12 cellular contexts compared by ENCODE assay signal in genomic region chr1:151831605-151832004, GRCh38. TPM values are rescaled to one million over a fixed set of nuclear protein-coding genes. Genes with fewer than 3 reads are reported as not detected.
DNase-seq lines count a peak whose midpoint lies in the region; ATAC-seq and TF ChIP-seq lines count a peak whose summit lies in the region.
"Had no signal": no experiment of that assay in that cellular context is flagged by ENCODE, and none has a peak within 500 bp of the region (broad histone marks: within the 10 kb centered on the region; RNA-seq: fewer than 3 reads in every experiment).

Gene RORC (minus strand): TSS chr1:151831802. CDS start chr1:151831764, 38 bp downstream.

- intact Hi-C loops in testis (cut with DNase I; ENCODE audit: low total_unique reads): no loop called here

- 58 to 59% methylated on average over 5 of the region's 5 CpGs for WGBS in testis, 2 donors

- no peak for TF ChIP-seq POLR2A in testis (IDR thresholded peaks at IDR 0.05)

- CTCF ChIA-PET in activated CD8-positive, alpha-beta memory T cell treated with anti-CD3 and anti-CD28 coated beads, Interleukin-2, amount 10 ng/mL, durations not matched to agents 7 days and 5 days (lab: Charles Lee): interaction anchor here (0.8 to 1.5 kb wide), 2 partner anchors 20 to 238 kb away, joined by 3 read pairs; no protein-coding TSS in a partner anchor
- CTCF ChIA-PET in activated CD4-positive, alpha-beta memory T cell treated with anti-CD3 and anti-CD28 coated beads, Interleukin-2, amount 10 ng/mL, durations not matched to agents 7 days and 5 days (lab: Charles Lee): interaction anchor here (1.4 kb wide), 1 partner anchor 21 kb away, joined by 4 read pairs; no protein-coding TSS in a partner anchor

- ATAC-seq in activated CD8-positive, alpha-beta memory T cell treated with anti-CD3 and anti-CD28 coated beads, Interleukin-2, amount 10 ng/mL, durations not matched to agents 7 days and 5 days: no peak
- ATAC-seq in HG03354 (IDR thresholded peaks at IDR 0.05; ENCODE audit: poor library complexity, severe bottlenecking, unreplicated experiment): no peak

- DNase-seq in activated CD8-positive, alpha-beta memory T cell treated with anti-CD3 and anti-CD28 coated beads, Interleukin-2, amount 10 ng/mL, durations not matched to agents 7 days and 5 days: no peak
- DNase-seq in activated CD8-positive, alpha-beta memory T cell treated with anti-CD3 and anti-CD28 coated beads, Interleukin-2, amount 50 U/mL, for 48 hours: no peak
- no peak for DNase-seq in activated CD4-positive, alpha-beta memory T cell treated with anti-CD3 and anti-CD28 coated beads, Interleukin-2, amount 10 ng/mL, durations not matched to agents 7 days and 5 days
- DNase-seq in kidney tubule cell (ENCODE audit: low spot score) (peak; percentile 30), testis (peak; percentile 79), OCI-M2 (lab: John Stamatoyannopoulos, UW; ENCODE audit: unreplicated experiment) (no peak), HCEC 1CT (no peak)
- DNase-seq: NCI-H446 treated with DMSO at 0.1 percent for 48 hours, occipital lobe had no signal

- no peaks in the 10 kb centered on the region for H3K9me3 ChIP-seq in testis

- no peak within 1 kb of the TSS for H3K4me3 Mint-ChIP-seq in activated CD8-positive, alpha-beta memory T cell treated with anti-CD3 and anti-CD28 coated beads, Interleukin-2, amount 10 ng/mL, durations not matched to agents 7 days and 5 days
- peak within 1 kb of the TSS; percentile 65 for H3K4me3 Mint-ChIP-seq in activated CD4-positive, alpha-beta memory T cell treated with anti-CD3 and anti-CD28 coated beads, Interleukin-2, amount 10 ng/mL, durations not matched to agents 7 days and 5 days

- no peaks in the 10 kb centered on the region for H3K9me3 Mint-ChIP-seq in activated CD8-positive, alpha-beta memory T cell treated with anti-CD3 and anti-CD28 coated beads, Interleukin-2, amount 10 ng/mL, durations not matched to agents 7 days and 5 days (ENCODE audit: low read depth)
- no peaks in the 10 kb centered on the region for H3K9me3 Mint-ChIP-seq in activated CD4-positive, alpha-beta memory T cell treated with anti-CD3 and anti-CD28 coated beads, Interleukin-2, amount 10 ng/mL, durations not matched to agents 7 days and 5 days

- POLR2A ChIA-PET in activated CD4-positive, alpha-beta memory T cell treated with anti-CD3 and anti-CD28 coated beads, Interleukin-2, amount 10 ng/mL, durations not matched to agents 7 days and 5 days (lab: Charles Lee): interaction anchor here (1.8 to 6.3 kb wide), 3 partner anchors 8 to 41 kb away, joined by 19 to 48 read pairs (median 30); partner anchors contain the start of genes C2CD4D and TDRKH

- no peak for TF ChIP-seq CTCF in testis (IDR thresholded peaks at IDR 0.05)

- peaks cover 23% of the 10 kb centered on the region for H3K4me1 ChIP-seq in testis

- H3K36me3 Mint-ChIP-seq in activated CD8-positive, alpha-beta memory T cell treated with anti-CD3 and anti-CD28 coated beads, Interleukin-2, amount 10 ng/mL, durations not matched to agents 7 days and 5 days: no peaks in the 10 kb centered on the region
- H3K36me3 Mint-ChIP-seq in activated CD4-positive, alpha-beta memory T cell treated with anti-CD3 and anti-CD28 coated beads, Interleukin-2, amount 10 ng/mL, durations not matched to agents 7 days and 5 days (ENCODE audit: low read depth): peaks cover 3% of the 10 kb centered on the region

- peak within 1 kb of the TSS; percentile 81 for H3K27ac Mint-ChIP-seq in activated CD8-positive, alpha-beta memory T cell treated with anti-CD3 and anti-CD28 coated beads, Interleukin-2, amount 10 ng/mL, durations not matched to agents 7 days and 5 days
- peak within 1 kb of the TSS; percentile 97 for H3K27ac Mint-ChIP-seq in activated CD4-positive, alpha-beta memory T cell treated with anti-CD3 and anti-CD28 coated beads, Interleukin-2, amount 10 ng/mL, durations not matched to agents 7 days and 5 days

- H3K27me3 ChIP-seq in testis: no peaks in the 10 kb centered on the region

- no peaks in the 10 kb centered on the region for H3K27me3 Mint-ChIP-seq in activated CD8-positive, alpha-beta memory T cell treated with anti-CD3 and anti-CD28 coated beads, Interleukin-2, amount 10 ng/mL, durations not matched to agents 7 days and 5 days
- no peaks in the 10 kb centered on the region for H3K27me3 Mint-ChIP-seq in activated CD4-positive, alpha-beta memory T cell treated with anti-CD3 and anti-CD28 coated beads, Interleukin-2, amount 10 ng/mL, durations not matched to agents 7 days and 5 days

- peak within 1 kb of the TSS in 1 of 2 donors; percentile 62 for H3K4me3 ChIP-seq in testis
- H3K4me3 ChIP-seq: GM12878 had no signal

- H3K4me1 Mint-ChIP-seq in activated CD8-positive, alpha-beta memory T cell treated with anti-CD3 and anti-CD28 coated beads, Interleukin-2, amount 10 ng/mL, durations not matched to agents 7 days and 5 days: peaks cover 73% of the 10 kb centered on the region
- H3K4me1 Mint-ChIP-seq in activated CD4-positive, alpha-beta memory T cell treated with anti-CD3 and anti-CD28 coated beads, Interleukin-2, amount 10 ng/mL, durations not matched to agents 7 days and 5 days: peaks cover 99% of the 10 kb centered on the region

- no peaks in the 10 kb centered on the region for H3K36me3 ChIP-seq in testis (ENCODE audit: low read depth, missing control alignments)

- H3K27ac ChIP-seq in testis: peak within 1 kb of the TSS; percentile 5 to 59

RNA-seq across cellular contexts. Expression of gene RORC, which starts in this region (rescaled TPM):
- 1 to 10 TPM in 1 of 2 experiments, under 1 TPM in 1; 0.30 to 1.3 TPM for total RNA-seq in activated CD8-positive, alpha-beta memory T cell treated with anti-CD3 and anti-CD28 coated beads, Interleukin-2, amount 10 ng/mL, durations not matched to agents 7 days and 5 days
- 10 to 100 TPM; 25.4 to 25.8 TPM for total RNA-seq in activated CD4-positive, alpha-beta memory T cell treated with anti-CD3 and anti-CD28 coated beads, Interleukin-2, amount 10 ng/mL, durations not matched to agents 7 days and 5 days
- total RNA-seq in testis: 10 to 100 TPM; 55.4 to 70.4 TPM
- 30.9 TPM for polyA plus RNA-seq in testis (ENCODE audit: insufficient read depth, low read depth, low replicate concordance)
- total RNA-seq: glomerular endothelial cell, GM12878 had no signal
- polyA plus RNA-seq: GM12878 had no signal

Comparison
In these comparisons a context has a peak if more than half of its experiments do, and no peak if none do; other contexts are left out.
1. RNA of gene RORC (total RNA-seq): 55.4 to 70.4 TPM in testis and 25.4 to 25.8 TPM in activated CD4-positive, alpha-beta memory T cell treated with anti-CD3 and anti-CD28 coated beads, Interleukin-2, amount 10 ng/mL, durations not matched to agents 7 days and 5 days; 0.30 to 1.3 TPM in activated CD8-positive, alpha-beta memory T cell treated with anti-CD3 and anti-CD28 coated beads, Interleukin-2, amount 10 ng/mL, durations not matched to agents 7 days and 5 days; every median in the first group is over 10 times any median in the second.
2. DNase-seq: peak in kidney tubule cell (single experiment) and testis (single experiment); none in activated CD8-positive, alpha-beta memory T cell treated with anti-CD3 and anti-CD28 coated beads, Interleukin-2, amount 10 ng/mL, durations not matched to agents 7 days and 5 days (single experiment), activated CD8-positive, alpha-beta memory T cell treated with anti-CD3 and anti-CD28 coated beads, Interleukin-2, amount 50 U/mL, for 48 hours (single experiment), activated CD4-positive, alpha-beta memory T cell treated with anti-CD3 and anti-CD28 coated beads, Interleukin-2, amount 10 ng/mL, durations not matched to agents 7 days and 5 days (single experiment), OCI-M2 (single experiment) and HCEC 1CT (single experiment).